ENCODE assay signal across 14 cellular contexts in genomic region chr1:82762829-82763532, GRCh38.
DNase-seq lines count a peak whose midpoint lies in the region; ATAC-seq and TF ChIP-seq lines count a peak whose summit lies in the region.
"Had no signal": no experiment of that assay in that cellular context is flagged by ENCODE, and none has a peak within 500 bp of the region (broad histone marks: within the 10 kb centered on the region; RNA-seq: fewer than 3 reads in every experiment).

No MANE protein-coding gene starts in this region.

- no peak overlapping the region for H3K23ac ChIP-seq in trophoblast cell (ENCODE audit: low read length)

- no peak overlapping the region for H3K9ac ChIP-seq in trophoblast cell (ENCODE audit: low read length)
- H3K9ac ChIP-seq: neural progenitor cell had no signal

- no peaks in the 10 kb centered on the region for H3K9me3 ChIP-seq in sigmoid colon
- no peaks in the 10 kb centered on the region for H3K9me3 ChIP-seq in trophoblast cell (ENCODE audit: insufficient read depth, low read depth, low read length)
- H3K9me3 ChIP-seq: right lobe of liver had no signal

- H3K79me2 ChIP-seq in trophoblast cell (ENCODE audit: control insufficient read depth, insufficient read depth, low read length, poor library complexity) = no peaks in the 10 kb centered on the region

- no peak overlapping the region for H3K4ac ChIP-seq in trophoblast cell (ENCODE audit: low read depth, low read length)

- no peaks in the 10 kb centered on the region for H3K4me1 ChIP-seq in sigmoid colon
- H3K4me1 ChIP-seq in trophoblast cell (ENCODE audit: control insufficient read depth in 1 of 2, insufficient read depth in 2 of 2, low read length in 2 of 2) = no peaks in the 10 kb centered on the region
- H3K4me1 ChIP-seq: right lobe of liver had no signal

- H3K4me3 ChIP-seq in sigmoid colon = no peak overlapping the region
- no peak overlapping the region for H3K4me3 ChIP-seq in trophoblast cell (ENCODE audit: low read depth, low read length)
- H3K4me3 ChIP-seq: neural progenitor cell, right lobe of liver had no signal

- H3K27ac ChIP-seq in sigmoid colon = no peak overlapping the region
- H3K27ac ChIP-seq in trophoblast cell (ENCODE audit: low read depth, low read length) = no peak overlapping the region
- H3K27ac ChIP-seq: C4-2B, neural progenitor cell, right lobe of liver had no signal

- H3K27me3 ChIP-seq in sigmoid colon (no peaks in the 10 kb centered on the region), trophoblast cell (ENCODE audit: insufficient read depth, low read length) (no peaks in the 10 kb centered on the region)
- H3K27me3 ChIP-seq: neural progenitor cell, right lobe of liver had no signal

- H3K79me1 ChIP-seq in trophoblast cell (ENCODE audit: low read length) = no peaks in the 10 kb centered on the region

- TF ChIP-seq POLR2A in sigmoid colon (IDR thresholded peaks at IDR 0.05) = no peak

- H2BK120ac ChIP-seq in trophoblast cell (ENCODE audit: insufficient read depth, low read length, poor library complexity) = no peak overlapping the region

- H3K18ac ChIP-seq in trophoblast cell (ENCODE audit: low read length) = no peak overlapping the region

- no peak for TF ChIP-seq CTCF in sigmoid colon (IDR thresholded peaks at IDR 0.05)

- no peak overlapping the region for H3K4me2 ChIP-seq in trophoblast cell (ENCODE audit: low read length)
- H3K4me2 ChIP-seq: neural progenitor cell had no signal

- DNase-seq in renal cortical epithelial cell (ENCODE audit: low read depth) (peak; percentile 49), NCI-H1092 (lab: John Stamatoyannopoulos, UW) (no peak), sigmoid colon (no peak), trophoblast cell (no peak)
- DNase-seq: activated CD4-positive, alpha-beta memory T cell treated with anti-CD3 and anti-CD28 coated beads for 36 hours; NCI-H1092 treated with DMSO at 0.1 percent for 48 hours; right lobe of liver; stimulated activated CD4-positive, alpha-beta T cell treated with anti-CD3 and anti-CD28 coated beads, Interleukin-4, amount 100 ng/mL, for 4 hours had no signal

- intact Hi-C loops in sigmoid colon (cut with DNase I) = no loop called here

- no peak overlapping the region for H2BK5ac ChIP-seq in trophoblast cell (ENCODE audit: low read depth, low read length, poor library complexity)

- no peak overlapping the region for H3K14ac ChIP-seq in trophoblast cell (ENCODE audit: low read length)

- no peaks in the 10 kb centered on the region for H3K36me3 ChIP-seq in sigmoid colon
- H3K36me3 ChIP-seq in trophoblast cell (ENCODE audit: control insufficient read depth in 1 of 2, insufficient read depth in 2 of 2, low read length in 2 of 2) = no peaks in the 10 kb centered on the region
- H3K36me3 ChIP-seq: neural progenitor cell, right lobe of liver had no signal

- no peak overlapping the region for H2AK5ac ChIP-seq in trophoblast cell (ENCODE audit: low read length)

- H2AFZ ChIP-seq in trophoblast cell (ENCODE audit: insufficient read depth, low read length, poor library complexity) = no peak overlapping the region
- H2AFZ ChIP-seq: neural progenitor cell had no signal

- H4K12ac ChIP-seq in trophoblast cell (ENCODE audit: low read depth, low read length) = no peak overlapping the region

- H2BK12ac ChIP-seq in trophoblast cell (ENCODE audit: low read length) = no peak overlapping the region

- H4K8ac ChIP-seq in trophoblast cell (ENCODE audit: low read depth, low read length) = no peak overlapping the region

- no peak overlapping the region for H4K91ac ChIP-seq in trophoblast cell (ENCODE audit: low read depth, low read length)

- ATAC-seq in GM19328 (IDR thresholded peaks at IDR 0.05; ENCODE audit: unreplicated experiment) = peak; percentile 65
- ATAC-seq in HG02759 (IDR thresholded peaks at IDR 0.05; ENCODE audit: unreplicated experiment) = peak; percentile 90
- peak; percentile 81 for ATAC-seq in HG03520 (IDR thresholded peaks at IDR 0.05; ENCODE audit: unreplicated experiment)
- ATAC-seq: stimulated activated effector memory CD8-positive, alpha-beta T cell treated with anti-CD3 and anti-CD28 coated beads, Interleukin-12 subunit alpha, Interleukin-12 subunit beta, amount 100 ng/mL, for 72 hours had no signal

- TF ChIP-seq EP300 in sigmoid colon (IDR thresholded peaks at IDR 0.05) = no peak
